ENCODE assay signal across 15 cellular contexts in the genomic region with DNA sequence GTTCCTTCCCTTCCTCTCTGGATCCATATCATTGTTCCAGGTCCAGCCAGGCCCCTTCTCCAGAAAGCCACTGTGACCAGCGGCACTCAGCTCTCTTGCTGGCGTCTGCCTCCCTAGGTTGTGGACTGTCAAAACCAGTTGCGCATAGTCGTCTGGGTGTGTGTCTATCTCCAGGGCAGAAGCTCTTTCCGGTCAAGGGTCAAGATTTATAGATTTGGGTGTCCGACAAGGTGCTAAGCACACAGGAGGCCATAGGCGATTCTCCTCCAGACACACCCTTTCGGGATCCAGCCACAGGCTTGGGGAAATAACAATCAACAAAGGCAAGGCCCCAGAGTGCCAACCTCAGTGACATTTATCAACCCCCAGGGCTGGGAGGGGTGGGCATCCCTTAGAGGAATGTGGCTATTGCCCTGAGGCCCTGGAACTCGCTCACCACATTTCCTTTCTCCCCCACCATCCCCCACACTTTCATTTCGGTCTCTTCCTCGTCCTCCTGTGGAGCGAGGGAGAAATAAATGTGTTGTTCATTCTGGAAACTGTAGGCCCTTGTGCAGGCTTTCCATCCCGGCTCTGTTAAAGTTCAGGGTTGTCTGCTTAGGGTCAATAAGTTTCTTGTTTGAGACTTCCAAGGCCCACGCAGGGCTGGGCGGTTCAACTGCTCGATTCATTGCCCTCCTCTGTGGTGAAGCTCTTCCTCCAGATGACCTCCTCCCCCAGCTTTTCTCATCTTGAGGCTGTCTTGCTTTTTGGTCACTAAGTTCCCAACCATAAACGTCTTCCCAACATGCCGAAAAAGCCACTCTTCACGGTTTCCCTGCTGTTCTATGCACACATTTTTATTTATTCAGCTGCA. TPM values are rescaled to one million over a fixed set of nuclear protein-coding genes. Genes with fewer than 3 reads are reported as not detected.
DNase-seq lines count a peak whose midpoint lies in the region; ATAC-seq and TF ChIP-seq lines count a peak whose summit lies in the region.
"Had no signal": no experiment of that assay in that cellular context is flagged by ENCODE, and none has a peak within 500 bp of the region (broad histone marks: within the 10 kb centered on the region; RNA-seq: fewer than 3 reads in every experiment).

No MANE protein-coding gene starts in this region.

- WGBS in ovary, 3 donors = 36 to 43% (median 36%) methylated on average over 19 of the region's 19 CpGs

- H4K20me1 ChIP-seq in BLaER1 treated with 17β-estradiol and CSF1 and Interleukin-3, amounts not matched to agents 10 nM and 100 nM = no peaks in the 10 kb centered on the region; a peak in 1 of 22 replicates

- ATAC-seq in HG02885 (IDR thresholded peaks at IDR 0.05; ENCODE audit: poor library complexity, unreplicated experiment) = no peak

- H3K9ac ChIP-seq in BLaER1 treated with 17β-estradiol and CSF1 and Interleukin-3, amounts not matched to agents 10 nM and 100 nM = peak overlapping the region in 4 of 11 experiments; percentile 3 to 49 (median 41); a peak in 5 of 22 replicates
- H3K9ac ChIP-seq: GM23248 had no signal

- H3K9me3 ChIP-seq in BLaER1 treated with 17β-estradiol and CSF1 and Interleukin-3, amounts not matched to agents 10 nM and 100 nM (replicated peaks in 1 of 11) = no peaks in the 10 kb centered on the region
- no peaks in the 10 kb centered on the region for H3K9me3 ChIP-seq in ovary
- H3K9me3 ChIP-seq: heart right ventricle, right lobe of liver had no signal

- no peak for TF ChIP-seq POLR2A in ovary (IDR thresholded peaks at IDR 0.05)

- peaks cover 29 to 36% (median 33%) of the 10 kb centered on the region in 10 experiments for H3K4me1 ChIP-seq in BLaER1 treated with 17β-estradiol and CSF1 and Interleukin-3, amounts not matched to agents 10 nM and 100 nM
- H3K4me1 ChIP-seq in ovary (ENCODE audit: insufficient read depth) = peaks cover 53% of the 10 kb centered on the region
- H3K4me1 ChIP-seq: right lobe of liver had no signal

- TF ChIP-seq CTCF in fibroblast of villous mesenchyme (IDR thresholded peaks at IDR 0.05; ENCODE audit: insufficient read depth, low read depth, low read length) (no peak), ovary (IDR thresholded peaks at IDR 0.05) (no peak)

- H3K27ac ChIP-seq in BLaER1 treated with 17β-estradiol and CSF1 and Interleukin-3, amounts not matched to agents 10 nM and 100 nM = peak overlapping the region in 3 of 11 experiments; percentile 15 to 43 (median 39); a peak in 3 of 22 replicates
- peak overlapping the region; percentile 37 to 69 for H3K27ac ChIP-seq in ovary
- H3K27ac ChIP-seq: GM23248, right lobe of liver had no signal

- H3K4me2 ChIP-seq in BLaER1 treated with 17β-estradiol and CSF1 and Interleukin-3, amounts not matched to agents 10 nM and 100 nM = peak overlapping the region; percentile 51 to 88 (median 78)

- DNase-seq in NCI-H69 (lab: John Stamatoyannopoulos, UW) = peak; percentile 54
- peak; percentile 57 for DNase-seq in fibroblast of villous mesenchyme (ENCODE audit: low read depth)
- DNase-seq in ovary = peak in 4 of 5 donors; percentile 59 to 76 (median 64)
- DNase-seq in OCI-M1 (lab: John Stamatoyannopoulos, UW) = no peak
- no peak for DNase-seq in hippocampal formation (lab: John Stamatoyannopoulos, UW)
- no peak for DNase-seq in stimulated activated CD4-positive, alpha-beta T cell treated with anti-CD3 and anti-CD28 coated beads, Interleukin-4, amount 100 ng/mL, for 4 hours
- DNase-seq: DMS 273 treated with DMSO at 0.1 percent for 48 hours; GM23248; heart right ventricle; left cardiac atrium; NCI-H510A treated with DMSO at 0.1 percent for 48 hours; right lobe of liver; stimulated activated naive CD8-positive, alpha-beta T cell treated with anti-CD3 and anti-CD28 coated beads, Interleukin-15, Interleukin-2, amounts not matched to agents 100 U/mL and 50 U/mL, for 24 hours had no signal

- H3K4me3 ChIP-seq in BLaER1 treated with 17β-estradiol and CSF1 and Interleukin-3, amounts not matched to agents 10 nM and 100 nM = no peak overlapping the region; a peak in 1 of 20 replicates
- no peak overlapping the region for H3K4me3 ChIP-seq in fibroblast of villous mesenchyme (ENCODE audit: low read depth, low read length)
- no peak overlapping the region for H3K4me3 ChIP-seq in ovary
- H3K4me3 ChIP-seq: GM23248, heart right ventricle, right lobe of liver had no signal

- intact Hi-C loops in ovary (cut with DNase I) = no loop called here

- H3K36me3 ChIP-seq in BLaER1 treated with 17β-estradiol and CSF1 and Interleukin-3, amounts not matched to agents 10 nM and 100 nM = no peaks in the 10 kb centered on the region
- H3K36me3 ChIP-seq in ovary = no peaks in the 10 kb centered on the region
- H3K36me3 ChIP-seq: heart right ventricle, right lobe of liver had no signal

- H3K27me3 ChIP-seq in BLaER1 treated with 17β-estradiol and CSF1 and Interleukin-3, amounts not matched to agents 10 nM and 100 nM = no peaks in the 10 kb centered on the region
- H3K27me3 ChIP-seq in ovary = no peaks in the 10 kb centered on the region
- H3K27me3 ChIP-seq: heart right ventricle, right lobe of liver had no signal

- no peak for TF ChIP-seq EP300 in ovary (IDR thresholded peaks at IDR 0.05)

RNA-seq across cellular contexts. Expression of gene AFAP1L2, which starts 57.9 kb away (rescaled TPM):
- total RNA-seq in fibroblast of villous mesenchyme (5.5 and 7.3 TPM in 2 replicates), ovary (10 to 100 TPM in 6 of 7 donors, 1 to 10 TPM in 1; 9.8 to 53.7 (median 25.3) TPM)
- 10 to 100 TPM; 18.7 to 19.5 TPM for polyA plus RNA-seq in ovary
- total RNA-seq: GM23248 had no signal
- polyA plus RNA-seq: GM23248 had no signal

Comparison
In these comparisons a context has a peak if more than half of its experiments do, and no peak if none do; other contexts are left out.
1. DNase-seq: peak in NCI-H69 (single experiment), fibroblast of villous mesenchyme (single experiment) and ovary (4 of 5); none in OCI-M1 (single experiment), hippocampal formation (0 of 2) and stimulated activated CD4-positive, alpha-beta T cell treated with anti-CD3 and anti-CD28 coated beads, Interleukin-4, amount 100 ng/mL, for 4 hours (0 of 2).